18 cellular contexts compared by ENCODE assay signal in genomic region chr6:79410806-79411205, GRCh38.
DNase-seq lines count a peak whose midpoint lies in the region; ATAC-seq and TF ChIP-seq lines count a peak whose summit lies in the region.
"Had no signal": no experiment of that assay in that cellular context is flagged by ENCODE, and none has a peak within 500 bp of the region (broad histone marks: within the 10 kb centered on the region; RNA-seq: fewer than 3 reads in every experiment).

No MANE protein-coding gene starts in this region.

- no peak for TF ChIP-seq POLR2A in breast epithelium (IDR thresholded peaks at IDR 0.05)

- no peak for TF ChIP-seq CTCF in breast epithelium (IDR thresholded peaks at IDR 0.05)

- no peak for DNase-seq in caudate nucleus (lab: John Stamatoyannopoulos, UW)
- peak; percentile 45 for DNase-seq in foreskin melanocyte
- peak; percentile 36 for DNase-seq in neuronal stem cell (ENCODE audit: low spot score)
- no peak for DNase-seq in breast epithelium (ENCODE audit: low spot score in 2 of 2)
- DNase-seq in MV-4-11 (lab: John Stamatoyannopoulos, UW) = no peak
- DNase-seq: BE2C; CD4-positive, alpha-beta memory T cell; COR-L47; DMS153; DMS79 treated with DMSO at 0.1 percent for 48 hours; EL; HCEC 1CT; HFFc6 had no signal

- no peak overlapping the region for H2AK5ac ChIP-seq in neuronal stem cell (ENCODE audit: low read depth, low read length)

- no peak overlapping the region for H2BK12ac ChIP-seq in neuronal stem cell (ENCODE audit: low read length)

- H3K14ac ChIP-seq in neuronal stem cell (ENCODE audit: low read length) = no peak overlapping the region

- no peak overlapping the region for H2BK15ac ChIP-seq in neuronal stem cell (ENCODE audit: low read length)

- no peak overlapping the region for H2BK120ac ChIP-seq in neuronal stem cell (ENCODE audit: low read depth, low read length)

- H3K18ac ChIP-seq in neuronal stem cell (ENCODE audit: low read length) = no peak overlapping the region

- no peaks in the 10 kb centered on the region for H3K79me1 ChIP-seq in neuronal stem cell (ENCODE audit: low read depth, low read length)

- no peak overlapping the region for H2BK5ac ChIP-seq in neuronal stem cell (ENCODE audit: low read length)

- H4K8ac ChIP-seq in neuronal stem cell (ENCODE audit: low read depth, low read length) = no peak overlapping the region

- H3K9me3 ChIP-seq in neuronal stem cell (replicated peaks in 1 of 2; ENCODE audit: control insufficient read depth in 2 of 2, insufficient read depth in 1 of 2, low read depth in 1 of 2, low read length in 2 of 2) (peaks cover 0 to 3% of the 10 kb centered on the region in 2 donors), breast epithelium (no peaks in the 10 kb centered on the region)
- H3K9me3 ChIP-seq: A549, BE2C had no signal

- H3K4ac ChIP-seq in neuronal stem cell (ENCODE audit: low read length) = no peak overlapping the region

- intact Hi-C loops in breast epithelium (cut with DNase I; ENCODE audit: low total_unique reads) = no loop called here

- H3K4me3 ChIP-seq in neuronal stem cell (ENCODE audit: low read length in 2 of 2) (no peak overlapping the region), breast epithelium (no peak overlapping the region)
- H3K4me3 ChIP-seq: A549 had no signal

- no peak overlapping the region for H3K9ac ChIP-seq in neuronal stem cell (ENCODE audit: low read depth, low read length, poor library complexity)

- H2AFZ ChIP-seq in neuronal stem cell (ENCODE audit: low read length) = no peak overlapping the region

- H3K36me3 ChIP-seq in neuronal stem cell (replicated peaks in 1 of 2; ENCODE audit: control insufficient read depth in 2 of 2, insufficient read depth in 2 of 2, low read length in 2 of 2) (no peaks in the 10 kb centered on the region), breast epithelium (no peaks in the 10 kb centered on the region)
- H3K36me3 ChIP-seq: BE2C had no signal

- peak overlapping the region; percentile 63 for H3K27ac ChIP-seq in caudate nucleus (ENCODE audit: low read depth, low read length)
- H3K27ac ChIP-seq in neuronal stem cell (replicated peaks; ENCODE audit: low read length) = no peak overlapping the region
- H3K27ac ChIP-seq in breast epithelium = no peak overlapping the region
- H3K27ac ChIP-seq: A549, C4-2B, HL-60 had no signal

- no peak overlapping the region for H3K4me2 ChIP-seq in neuronal stem cell (ENCODE audit: insufficient read depth, low read length, poor library complexity, severe bottlenecking)
- H3K4me2 ChIP-seq: A549 had no signal

- no peaks in the 10 kb centered on the region for H3K27me3 ChIP-seq in neuronal stem cell (ENCODE audit: control insufficient read depth in 3 of 3, insufficient read depth in 3 of 3, low read depth in 1 of 3, low read length in 3 of 3)
- no peaks in the 10 kb centered on the region for H3K27me3 ChIP-seq in breast epithelium
- H3K27me3 ChIP-seq: BE2C had no signal

- no peak overlapping the region for H4K91ac ChIP-seq in neuronal stem cell (ENCODE audit: low read depth, low read length, poor library complexity)

- no peak overlapping the region for H3K23ac ChIP-seq in neuronal stem cell (ENCODE audit: low read depth, low read length, poor library complexity)

- no CpG with 5 or more reads among the region's 2 CpGs for WGBS in neuronal stem cell (ENCODE audit: extremely low coverage in 2 of 2, insufficient read length in 2 of 2, insufficient replicate concordance in 1 of 2), 2 donors

- H3K4me1 ChIP-seq in neuronal stem cell (ENCODE audit: control insufficient read depth in 2 of 2, insufficient read depth in 1 of 2, low read depth in 1 of 2, low read length in 2 of 2) (peaks cover 0 to 10% of the 10 kb centered on the region in 2 donors), breast epithelium (no peaks in the 10 kb centered on the region)
- H3K4me1 ChIP-seq: BE2C had no signal

- no peak for ATAC-seq in GM21737 (IDR thresholded peaks at IDR 0.05; ENCODE audit: unreplicated experiment)
- ATAC-seq in HG03378 (IDR thresholded peaks at IDR 0.05; ENCODE audit: unreplicated experiment) = no peak
- ATAC-seq: A549 had no signal

Comparison
In these comparisons a context has a peak if more than half of its experiments do, and no peak if none do; other contexts are left out.
1. DNase-seq: peak in foreskin melanocyte (single experiment) and neuronal stem cell (single experiment); none in caudate nucleus (0 of 61), breast epithelium (0 of 2) and MV-4-11 (single experiment).